ENCODE assay signal across 16 cellular contexts in the genomic region with DNA sequence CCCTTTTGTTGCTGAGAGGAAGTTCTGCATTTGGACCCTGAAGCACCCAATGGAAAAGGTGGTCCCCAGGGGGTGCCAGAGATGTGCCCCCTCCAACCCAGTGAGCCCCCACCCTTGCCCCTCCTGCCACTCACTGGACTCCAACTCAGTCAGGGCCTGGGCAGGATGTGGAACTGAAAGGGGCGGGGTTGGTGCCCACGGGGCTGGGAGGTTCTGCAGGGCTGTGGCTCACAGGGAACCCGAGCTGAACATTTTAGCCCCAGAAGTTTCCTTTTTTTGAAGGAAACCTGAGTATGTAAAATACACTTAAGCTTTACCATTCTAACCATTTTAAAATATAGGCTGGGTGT. TPM values are rescaled to one million over a fixed set of nuclear protein-coding genes. Genes with fewer than 3 reads are reported as not detected.
A peak's percentile ranks its signal among the peaks of the same experiment; 100 is the strongest.
DNase-seq lines count a peak whose midpoint lies in the region; ATAC-seq and TF ChIP-seq lines count a peak whose summit lies in the region.
"Had no signal": no experiment of that assay in that cellular context is flagged by ENCODE, and none has a peak within 500 bp of the region (broad histone marks: within the 10 kb centered on the region; RNA-seq: fewer than 3 reads in every experiment).

No MANE protein-coding gene starts in this region.

- ATAC-seq in GM21423 (IDR thresholded peaks at IDR 0.05; ENCODE audit: unreplicated experiment): peak; percentile 51
- peak; percentile 84 for ATAC-seq in activated B cell treated with CpG ODN at 0.5 μM for 24 hours (ENCODE audit: low read depth)
- peak; percentile 73 to 75 for ATAC-seq in natural killer cell treated with Interleukin-12 subunit alpha and Interleukin-12 subunit beta and Interleukin-15 and Interleukin-18, amount 100 ng/mL, for 72 hours
- no peak for ATAC-seq in GM18861 (IDR thresholded peaks at IDR 0.05; ENCODE audit: unreplicated experiment)
- ATAC-seq: foreskin keratinocyte had no signal

- H3K36me3 Mint-ChIP-seq in activated T-cell treated with anti-CD3 and anti-CD28 coated beads, Interleukin-2, amount 50 U/mL, for 24 hours (ENCODE audit: low read depth): peaks cover 39% of the 10 kb centered on the region
- H3K36me3 Mint-ChIP-seq in activated B cell treated with CpG ODN at 0.5 μM for 24 hours (ENCODE audit: low read depth): peaks cover 28% of the 10 kb centered on the region
- no peaks in the 10 kb centered on the region for H3K36me3 Mint-ChIP-seq in natural killer cell treated with Interleukin-12 subunit alpha and Interleukin-12 subunit beta and Interleukin-15 and Interleukin-18, amount 100 ng/mL, for 72 hours

- CTCF ChIA-PET in activated B cell treated with CpG ODN at 0.5 μM for 24 hours (lab: Charles Lee): no interaction called here

- H3K4me1 Mint-ChIP-seq in activated T-cell treated with anti-CD3 and anti-CD28 coated beads, Interleukin-2, amount 50 U/mL, for 24 hours (ENCODE audit: low read depth): peaks cover 19% of the 10 kb centered on the region
- peaks cover 45% of the 10 kb centered on the region for H3K4me1 Mint-ChIP-seq in activated B cell treated with CpG ODN at 0.5 μM for 24 hours
- H3K4me1 Mint-ChIP-seq in natural killer cell treated with Interleukin-12 subunit alpha and Interleukin-12 subunit beta and Interleukin-15 and Interleukin-18, amount 100 ng/mL, for 72 hours (ENCODE audit: low read depth in 2 of 2): peaks cover 17 to 25% of the 10 kb centered on the region in 2 donors
- H3K4me1 Mint-ChIP-seq: endodermal cell had no signal

- H3K9me3 Mint-ChIP-seq in activated T-cell treated with anti-CD3 and anti-CD28 coated beads, Interleukin-2, amount 50 U/mL, for 24 hours: no peaks in the 10 kb centered on the region
- no peaks in the 10 kb centered on the region for H3K9me3 Mint-ChIP-seq in activated B cell treated with CpG ODN at 0.5 μM for 24 hours
- H3K9me3 Mint-ChIP-seq in natural killer cell treated with Interleukin-12 subunit alpha and Interleukin-12 subunit beta and Interleukin-15 and Interleukin-18, amount 100 ng/mL, for 72 hours: no peaks in the 10 kb centered on the region
- H3K9me3 Mint-ChIP-seq: endodermal cell, H9 had no signal

- intact Hi-C loops in activated B cell treated with CpG ODN at 0.5 μM for 24 hours (cut with micrococcal nuclease): loop anchor here (1.0 to 2.0 kb wide), 2 partner anchors 15 kb away; partner anchors contain the start of genes HEXD and OGFOD3

- no peak for TF ChIP-seq CTCF in activated B cell treated with CpG ODN at 0.5 μM for 24 hours (IDR thresholded peaks at IDR 0.05)

- peak overlapping the region; percentile 57 for H3K27ac Mint-ChIP-seq in activated T-cell treated with anti-CD3 and anti-CD28 coated beads, Interleukin-2, amount 50 U/mL, for 24 hours
- H3K27ac Mint-ChIP-seq in activated B cell treated with CpG ODN at 0.5 μM for 24 hours: peak overlapping the region; percentile 78
- peak overlapping the region; percentile 66 to 80 for H3K27ac Mint-ChIP-seq in natural killer cell treated with Interleukin-12 subunit alpha and Interleukin-12 subunit beta and Interleukin-15 and Interleukin-18, amount 100 ng/mL, for 72 hours
- H3K27ac Mint-ChIP-seq: endodermal cell, H9 had no signal

- H3K4me3 Mint-ChIP-seq in activated T-cell treated with anti-CD3 and anti-CD28 coated beads, Interleukin-2, amount 50 U/mL, for 24 hours: no peak overlapping the region
- H3K4me3 Mint-ChIP-seq in activated B cell treated with CpG ODN at 0.5 μM for 24 hours: peak overlapping the region; percentile 50
- no peak overlapping the region for H3K4me3 Mint-ChIP-seq in natural killer cell treated with Interleukin-12 subunit alpha and Interleukin-12 subunit beta and Interleukin-15 and Interleukin-18, amount 100 ng/mL, for 72 hours
- H3K4me3 Mint-ChIP-seq: endodermal cell, H9 had no signal

- peak; percentile 51 for DNase-seq in activated T-cell treated with anti-CD3 and anti-CD28 coated beads, Interleukin-2, amount 50 U/mL, for 24 hours
- no peak for DNase-seq in activated T-cell treated with anti-CD3 and anti-CD28 coated beads, Interleukin-2, amount 50 U/mL, for 48 hours
- DNase-seq in activated B cell treated with CpG ODN at 0.5 μM for 24 hours (no peak), NCI-H510A (lab: John Stamatoyannopoulos, UW) (no peak), putamen (ENCODE audit: low spot score) (no peak)
- DNase-seq in natural killer cell treated with Interleukin-12 subunit alpha and Interleukin-12 subunit beta and Interleukin-15 and Interleukin-18, amount 100 ng/mL, for 72 hours (ENCODE audit: low spot score): peak; percentile 68
- DNase-seq: Calu3, endodermal cell, foreskin keratinocyte, H9, KBM-7, mesenchymal stem cell, NCI-H1436 treated with DMSO at 0.1 percent for 48 hours, NCI-H510A treated with DMSO at 0.1 percent for 48 hours had no signal

- POLR2A ChIA-PET in activated B cell treated with CpG ODN at 0.5 μM for 24 hours (lab: Charles Lee): interaction anchor here (0.6 to 10.6 kb wide), 6 partner anchors 10 to 206 kb away, joined by 3 to 130 read pairs (median 4); partner anchors contain the start of gene CYBC1

- no peaks in the 10 kb centered on the region for H3K27me3 Mint-ChIP-seq in activated T-cell treated with anti-CD3 and anti-CD28 coated beads, Interleukin-2, amount 50 U/mL, for 24 hours
- H3K27me3 Mint-ChIP-seq in activated B cell treated with CpG ODN at 0.5 μM for 24 hours: no peaks in the 10 kb centered on the region
- H3K27me3 Mint-ChIP-seq in natural killer cell treated with Interleukin-12 subunit alpha and Interleukin-12 subunit beta and Interleukin-15 and Interleukin-18, amount 100 ng/mL, for 72 hours: no peaks in the 10 kb centered on the region

RNA-seq across cellular contexts. Expression of gene OGFOD3, which starts 15.8 kb away (rescaled TPM):
- total RNA-seq in activated B cell treated with CpG ODN at 0.5 μM for 24 hours: 29.5 and 35.0 TPM in 2 replicates
- total RNA-seq in natural killer cell treated with Interleukin-12 subunit alpha and Interleukin-12 subunit beta and Interleukin-15 and Interleukin-18, amount 100 ng/mL, for 72 hours: 10 to 100 TPM; 29.7 to 30.1 TPM

RNA-seq across cellular contexts. Expression of gene HEXD, which starts 16.0 kb away (rescaled TPM):
- total RNA-seq in activated B cell treated with CpG ODN at 0.5 μM for 24 hours: 69.5 and 88.8 TPM in 2 replicates
- 10 to 100 TPM; 19.5 to 40.1 TPM for total RNA-seq in natural killer cell treated with Interleukin-12 subunit alpha and Interleukin-12 subunit beta and Interleukin-15 and Interleukin-18, amount 100 ng/mL, for 72 hours

RNA-seq across cellular contexts. Expression of gene CYBC1, which starts 16.4 kb away (rescaled TPM):
- 405 and 501 TPM in 2 replicates for total RNA-seq in activated B cell treated with CpG ODN at 0.5 μM for 24 hours
- total RNA-seq in natural killer cell treated with Interleukin-12 subunit alpha and Interleukin-12 subunit beta and Interleukin-15 and Interleukin-18, amount 100 ng/mL, for 72 hours: 100 to 1,000 TPM; 300 to 380 TPM

RNA-seq across cellular contexts. Expression of gene NARF, which starts 24.4 kb away (rescaled TPM):
- 77.8 and 81.9 TPM in 2 replicates for total RNA-seq in activated B cell treated with CpG ODN at 0.5 μM for 24 hours
- 100 to 1,000 TPM; 217 to 295 TPM for total RNA-seq in natural killer cell treated with Interleukin-12 subunit alpha and Interleukin-12 subunit beta and Interleukin-15 and Interleukin-18, amount 100 ng/mL, for 72 hours

Comparison
In these comparisons a context has a peak if more than half of its experiments do, and no peak if none do; other contexts are left out.
1. DNase-seq: peak in activated T-cell treated with anti-CD3 and anti-CD28 coated beads, Interleukin-2, amount 50 U/mL, for 24 hours (single experiment) and natural killer cell treated with Interleukin-12 subunit alpha and Interleukin-12 subunit beta and Interleukin-15 and Interleukin-18, amount 100 ng/mL, for 72 hours (single experiment); none in activated T-cell treated with anti-CD3 and anti-CD28 coated beads, Interleukin-2, amount 50 U/mL, for 48 hours (0 of 2), activated B cell treated with CpG ODN at 0.5 μM for 24 hours (single experiment), NCI-H510A (single experiment) and putamen (single experiment).
2. Peak in every context shown above with its lines, with median percentiles within 50 percentile points of each other: H3K27ac Mint-ChIP-seq.